8 cellular contexts compared by ENCODE assay signal in the genomic region with DNA sequence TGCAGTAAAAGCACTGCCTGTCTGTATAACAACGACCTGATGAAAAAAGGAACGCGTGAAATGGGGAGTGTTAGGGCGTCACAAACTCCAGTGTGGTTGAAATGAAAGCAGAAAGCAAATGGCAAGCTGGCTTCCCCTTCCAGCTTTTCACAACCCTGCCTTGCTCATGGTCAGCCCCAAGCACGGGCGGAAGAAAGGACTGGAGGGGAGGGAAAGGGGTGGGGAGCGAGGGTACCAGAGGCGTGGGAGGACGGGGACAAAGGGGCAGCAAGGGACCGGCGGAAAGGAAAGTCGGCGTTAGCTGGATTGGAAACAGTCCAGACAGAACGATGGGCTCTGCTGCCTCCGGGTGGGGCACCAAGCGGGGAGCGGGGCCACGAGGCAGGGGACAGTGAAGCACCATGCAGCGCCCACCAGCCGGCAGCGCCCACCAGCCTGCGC. TPM values are rescaled to one million over a fixed set of nuclear protein-coding genes. Genes with fewer than 3 reads are reported as not detected.
A peak's percentile ranks its signal among the peaks of the same experiment; 100 is the strongest.
DNase-seq lines count a peak whose midpoint lies in the region; TF ChIP-seq lines count a peak whose summit lies in the region.

No MANE protein-coding gene starts in this region.

- peaks cover 3% of the 10 kb centered on the region for H3K36me3 ChIP-seq in left ventricle myocardium inferior

- POLR2A ChIA-PET in activated CD4-positive, alpha-beta T cell treated with anti-CD3 and anti-CD28 coated beads, Interleukin-2, amount 10 ng/mL, durations not matched to agents 7 days and 5 days (lab: Charles Lee) = interaction anchor here (0.6 to 1.5 kb wide), 3 partner anchors 9 to 41 kb away, joined by 3 to 7 read pairs (median 3); partner anchors contain the start of gene VPS26C

- H3K36me3 Mint-ChIP-seq in activated CD4-positive, alpha-beta T cell treated with anti-CD3 and anti-CD28 coated beads, Interleukin-2, amount 10 ng/mL, durations not matched to agents 7 days and 5 days (ENCODE audit: low read depth) = peaks cover 39% of the 10 kb centered on the region
- 0 out of 2 replicates have a peak, but pooled peaks cover 9% of the 10 kb centered on the region for H3K36me3 Mint-ChIP-seq in HFFc6 (ENCODE audit: low read depth)
- H3K36me3 Mint-ChIP-seq in activated naive CD4-positive, alpha-beta T cell treated with anti-CD3 and anti-CD28 coated beads, Interleukin-2, amount 50 U/mL, for 24 hours = no peaks in the 10 kb centered on the region

- CTCF ChIA-PET in activated CD4-positive, alpha-beta T cell treated with anti-CD3 and anti-CD28 coated beads, Interleukin-2, amount 10 ng/mL, durations not matched to agents 7 days and 5 days (lab: Charles Lee) = interaction anchor here (0.8 to 1.9 kb wide), 3 partner anchors 9 to 16 kb away, joined by 3 to 8 read pairs (median 3); partner anchors contain the start of gene VPS26C

- H3K4me1 Mint-ChIP-seq in activated CD4-positive, alpha-beta T cell treated with anti-CD3 and anti-CD28 coated beads, Interleukin-2, amount 10 ng/mL, durations not matched to agents 7 days and 5 days = peaks cover 63% of the 10 kb centered on the region
- H3K4me1 Mint-ChIP-seq in HFFc6 (ENCODE audit: low read depth) = peaks cover 35% of the 10 kb centered on the region
- H3K4me1 Mint-ChIP-seq in activated naive CD4-positive, alpha-beta T cell treated with anti-CD3 and anti-CD28 coated beads, Interleukin-2, amount 50 U/mL, for 24 hours = peaks cover 52% of the 10 kb centered on the region

- peak overlapping the region; percentile 75 for H3K27ac ChIP-seq in left ventricle myocardium inferior (replicated peaks)

- intact Hi-C loops in left ventricle myocardium inferior (cut with micrococcal nuclease) = no loop called here

- no peaks in the 10 kb centered on the region for H3K9me3 Mint-ChIP-seq in activated CD4-positive, alpha-beta T cell treated with anti-CD3 and anti-CD28 coated beads, Interleukin-2, amount 10 ng/mL, durations not matched to agents 7 days and 5 days
- no peaks in the 10 kb centered on the region for H3K9me3 Mint-ChIP-seq in HFFc6
- no peaks in the 10 kb centered on the region for H3K9me3 Mint-ChIP-seq in activated naive CD4-positive, alpha-beta T cell treated with anti-CD3 and anti-CD28 coated beads, Interleukin-2, amount 50 U/mL, for 24 hours

- no peaks in the 10 kb centered on the region for H3K27me3 ChIP-seq in left ventricle myocardium inferior (ENCODE audit: low read depth)

- H3K4me1 ChIP-seq in left ventricle myocardium inferior = peaks cover 47% of the 10 kb centered on the region

- H3K27ac Mint-ChIP-seq in activated CD4-positive, alpha-beta T cell treated with anti-CD3 and anti-CD28 coated beads, Interleukin-2, amount 10 ng/mL, durations not matched to agents 7 days and 5 days = peak overlapping the region; percentile 94
- peak overlapping the region; percentile 97 for H3K27ac Mint-ChIP-seq in HFFc6
- H3K27ac Mint-ChIP-seq in activated naive CD4-positive, alpha-beta T cell treated with anti-CD3 and anti-CD28 coated beads, Interleukin-2, amount 50 U/mL, for 24 hours = peak overlapping the region; percentile 47

- TF ChIP-seq CTCF in HFFc6 (IDR thresholded peaks at IDR 0.05) (no peak), left ventricle myocardium inferior (IDR thresholded peaks at IDR 0.05; ENCODE audit: borderline replicate concordance) (no peak), retinal pigment epithelial cell (conservative IDR thresholded peaks at IDR 0.05; ENCODE audit: low read depth, low read length) (no peak)

- no peaks in the 10 kb centered on the region for H3K9me3 ChIP-seq in left ventricle myocardium inferior (replicated peaks)

- peak overlapping the region; percentile 72 for H3K4me3 ChIP-seq in left ventricle myocardium inferior
- H3K4me3 ChIP-seq in retinal pigment epithelial cell (ENCODE audit: low read length) = peak overlapping the region; percentile 63

- peak overlapping the region; percentile 80 for H3K4me3 Mint-ChIP-seq in activated CD4-positive, alpha-beta T cell treated with anti-CD3 and anti-CD28 coated beads, Interleukin-2, amount 10 ng/mL, durations not matched to agents 7 days and 5 days
- H3K4me3 Mint-ChIP-seq in HFFc6 = peak overlapping the region; percentile 86
- H3K4me3 Mint-ChIP-seq in activated naive CD4-positive, alpha-beta T cell treated with anti-CD3 and anti-CD28 coated beads, Interleukin-2, amount 50 U/mL, for 24 hours = peak overlapping the region; percentile 90

- H3K27me3 Mint-ChIP-seq in activated CD4-positive, alpha-beta T cell treated with anti-CD3 and anti-CD28 coated beads, Interleukin-2, amount 10 ng/mL, durations not matched to agents 7 days and 5 days = no peaks in the 10 kb centered on the region
- no peaks in the 10 kb centered on the region; the same call in 1 of the 2 replicates for H3K27me3 Mint-ChIP-seq in HFFc6 (ENCODE audit: insufficient read depth)
- no peaks in the 10 kb centered on the region for H3K27me3 Mint-ChIP-seq in activated naive CD4-positive, alpha-beta T cell treated with anti-CD3 and anti-CD28 coated beads, Interleukin-2, amount 50 U/mL, for 24 hours

- peak; percentile 53 for DNase-seq in activated CD4-positive, alpha-beta T cell treated with anti-CD3 and anti-CD28 coated beads, Interleukin-2, amount 10 ng/mL, durations not matched to agents 7 days and 5 days
- no peak for DNase-seq in activated CD4-positive, alpha-beta T cell treated with anti-CD3 and anti-CD28 coated beads, Interleukin-2, amount 50 U/mL, for 4 hours
- DNase-seq in HFFc6 (peak; percentile 8), NCI-H1105 (lab: John Stamatoyannopoulos, UW) (peak; percentile 22), left ventricle myocardium inferior (peak; percentile 23), retinal pigment epithelial cell (ENCODE audit: low read depth) (no peak), A172 (ENCODE audit: low spot score) (no peak)

RNA-seq across cellular contexts. Expression of gene VPS26C, which starts 9.6 kb away (rescaled TPM):
- 10 to 100 TPM; 80.1 to 85.6 TPM for total RNA-seq in activated CD4-positive, alpha-beta T cell treated with anti-CD3 and anti-CD28 coated beads, Interleukin-2, amount 10 ng/mL, durations not matched to agents 7 days and 5 days
- 10 to 100 TPM; 40.8 to 50.0 (median 44.3) TPM for total RNA-seq in HFFc6 (2021; fragmentation: NEBNext Ultra II Directional; extraction: Animal tissue kit (Norgen Biotek cat#: 25700))
- 54.2 TPM for total RNA-seq in left ventricle myocardium inferior
- total RNA-seq in A172 (2014; rRNA removed; shearing (Covaris generic)) = 68.1 and 93.2 TPM in 2 replicates

Comparison
In these comparisons a context has a peak if more than half of its experiments do, and no peak if none do; other contexts are left out.
1. DNase-seq: peak in activated CD4-positive, alpha-beta T cell treated with anti-CD3 and anti-CD28 coated beads, Interleukin-2, amount 10 ng/mL, durations not matched to agents 7 days and 5 days (single experiment), HFFc6 (single experiment), NCI-H1105 (single experiment) and left ventricle myocardium inferior (single experiment); none in activated CD4-positive, alpha-beta T cell treated with anti-CD3 and anti-CD28 coated beads, Interleukin-2, amount 50 U/mL, for 4 hours (0 of 2), retinal pigment epithelial cell (single experiment) and A172 (single experiment).
2. H3K27ac Mint-ChIP-seq: peak in every context shown above with its lines; median percentile 97 in HFFc6; 94 in activated CD4-positive, alpha-beta T cell treated with anti-CD3 and anti-CD28 coated beads, Interleukin-2, amount 10 ng/mL, durations not matched to agents 7 days and 5 days; 47 in activated naive CD4-positive, alpha-beta T cell treated with anti-CD3 and anti-CD28 coated beads, Interleukin-2, amount 50 U/mL, for 24 hours.
3. Peak in every context shown above with its lines, with median percentiles within 50 percentile points of each other: H3K4me3 Mint-ChIP-seq.